ENCODE assay signal across 8 cellular contexts in genomic region chr17:45852535-45853297, GRCh38. TPM values are rescaled to one million over a fixed set of nuclear protein-coding genes. Genes with fewer than 3 reads are reported as not detected.
DNase-seq lines count a peak whose midpoint lies in the region; ATAC-seq and TF ChIP-seq lines count a peak whose summit lies in the region.

No MANE protein-coding gene starts in this region.

- no peaks in the 10 kb centered on the region for H3F3A ChIP-seq in Loucy (ENCODE audit: low read depth)

- TF ChIP-seq POLR2A in gastrocnemius medialis (IDR thresholded peaks at IDR 0.05) = no peak

- no peaks in the 10 kb centered on the region for H3K9me3 Mint-ChIP-seq in activated naive CD8-positive, alpha-beta T cell treated with anti-CD3 and anti-CD28 coated beads for 36 hours

- H4K20me1 ChIP-seq in Loucy (ENCODE audit: insufficient read depth, low read length, poor library complexity, severe bottlenecking) = no peaks in the 10 kb centered on the region

- H3K4me2 ChIP-seq in Loucy (ENCODE audit: low read depth, low read length, poor library complexity, severe bottlenecking) = no peak overlapping the region

- 0 out of 2 replicates have a peak overlapping the region, but pooled peaks have one; percentile 66 for H2AFZ ChIP-seq in Loucy (ENCODE audit: low read length)

- no peaks in the 10 kb centered on the region for H3K9me2 ChIP-seq in Loucy (replicated peaks; ENCODE audit: low read depth, low read length)

- H3K27ac ChIP-seq in SK-N-MC (no peak overlapping the region), left ventricle myocardium inferior (replicated peaks) (no peak overlapping the region), gastrocnemius medialis (no peak overlapping the region)

- intact Hi-C loops in left ventricle myocardium inferior (cut with micrococcal nuclease) (no loop called here), gastrocnemius medialis (cut with DNase I; ENCODE audit: low total_unique reads) (loop anchor here (1.0 kb wide), 1 partner anchor 212 kb away; no protein-coding TSS in a partner anchor)

- no peaks in the 10 kb centered on the region for H3K36me3 Mint-ChIP-seq in activated naive CD8-positive, alpha-beta T cell treated with anti-CD3 and anti-CD28 coated beads for 36 hours

- no peaks in the 10 kb centered on the region for H3K9me3 ChIP-seq in Loucy (ENCODE audit: insufficient read depth, low read depth, low read length)
- H3K9me3 ChIP-seq in SK-N-MC (ENCODE audit: low read depth, low read length) = no peaks in the 10 kb centered on the region
- H3K9me3 ChIP-seq in left ventricle myocardium inferior (replicated peaks) = no peaks in the 10 kb centered on the region
- H3K9me3 ChIP-seq in gastrocnemius medialis = no peaks in the 10 kb centered on the region

- H3K27ac Mint-ChIP-seq in activated naive CD8-positive, alpha-beta T cell treated with anti-CD3 and anti-CD28 coated beads for 36 hours = no peak overlapping the region

- H3K4me3 Mint-ChIP-seq in activated naive CD8-positive, alpha-beta T cell treated with anti-CD3 and anti-CD28 coated beads for 36 hours = no peak overlapping the region

- H3K27me3 ChIP-seq in Loucy (ENCODE audit: insufficient read depth, low read length, poor library complexity, severe bottlenecking) (no peaks in the 10 kb centered on the region), left ventricle myocardium inferior (ENCODE audit: low read depth) (peaks cover 60% of the 10 kb centered on the region), gastrocnemius medialis (no peaks in the 10 kb centered on the region)

- peaks cover 44% of the 10 kb centered on the region for H3K27me3 Mint-ChIP-seq in activated naive CD8-positive, alpha-beta T cell treated with anti-CD3 and anti-CD28 coated beads for 36 hours

- in situ Hi-C loops in gastrocnemius medialis (cut with MboI; ENCODE audit: low sequenced_read_pairs in 4 of 4) = no loop called here

- peak in 1 of 2 donors; percentile 24 for ATAC-seq in gastrocnemius medialis
- no peak for ATAC-seq in GM18858 (IDR thresholded peaks at IDR 0.05; ENCODE audit: unreplicated experiment)

- TF ChIP-seq CTCF in Loucy (conservative IDR thresholded peaks at IDR 0.05; ENCODE audit: low read length) (peak; percentile 94), left ventricle myocardium inferior (IDR thresholded peaks at IDR 0.05; ENCODE audit: borderline replicate concordance) (peak; percentile 89), gastrocnemius medialis (IDR thresholded peaks at IDR 0.05 in 4 of 5, conservative IDR thresholded peaks at IDR 0.05 in 1 of 5) (peak; percentile 63 to 92 (median 80))

- no peaks in the 10 kb centered on the region for H3K79me2 ChIP-seq in Loucy (ENCODE audit: insufficient read depth, low read length)

- H3K4me3 ChIP-seq in Loucy (ENCODE audit: low read length, poor library complexity, severe bottlenecking) (no peak overlapping the region), SK-N-MC (no peak overlapping the region), left ventricle myocardium inferior (no peak overlapping the region), gastrocnemius medialis (no peak overlapping the region)

- peak; percentile 33 for DNase-seq in DMS153 treated with DMSO at 0.1 percent for 48 hours (lab: John Stamatoyannopoulos, UW; ENCODE audit: unreplicated experiment)
- DNase-seq in SK-N-MC (ENCODE audit: low read depth, low spot score) = peak; percentile 47
- peak; percentile 48 for DNase-seq in activated naive CD8-positive, alpha-beta T cell treated with anti-CD3 and anti-CD28 coated beads for 36 hours
- DNase-seq in left ventricle myocardium inferior = no peak
- peak in 1 of 2 donors; percentile 31 for DNase-seq in gastrocnemius medialis
- DNase-seq in OCI-M2 (lab: John Stamatoyannopoulos, UW; ENCODE audit: unreplicated experiment) = no peak

- no peak overlapping the region for H3K9ac ChIP-seq in Loucy (ENCODE audit: low read depth, low read length, poor library complexity, severe bottlenecking)
- no peak overlapping the region for H3K9ac ChIP-seq in SK-N-MC (ENCODE audit: insufficient read length)

- H3K4me1 ChIP-seq in Loucy (ENCODE audit: insufficient read depth, low read length, poor library complexity, severe bottlenecking) (no peaks in the 10 kb centered on the region), left ventricle myocardium inferior (peaks cover 5% of the 10 kb centered on the region), gastrocnemius medialis (peaks cover 0 to 4% of the 10 kb centered on the region in 2 donors)

- H3K36me3 ChIP-seq in Loucy (ENCODE audit: insufficient read depth, low read length) = no peaks in the 10 kb centered on the region
- no peaks in the 10 kb centered on the region for H3K36me3 ChIP-seq in SK-N-MC (ENCODE audit: insufficient read depth, low read length)
- no peaks in the 10 kb centered on the region for H3K36me3 ChIP-seq in left ventricle myocardium inferior
- H3K36me3 ChIP-seq in gastrocnemius medialis = no peaks in the 10 kb centered on the region

- peaks cover 2% of the 10 kb centered on the region for H3K4me1 Mint-ChIP-seq in activated naive CD8-positive, alpha-beta T cell treated with anti-CD3 and anti-CD28 coated beads for 36 hours

RNA-seq across cellular contexts. Expression of gene SPPL2C, which starts 8.0 kb away (rescaled TPM):
- total RNA-seq in activated naive CD8-positive, alpha-beta T cell treated with anti-CD3 and anti-CD28 coated beads for 36 hours = not detected
- total RNA-seq in left ventricle myocardium inferior (not detected), gastrocnemius medialis (not detected)

RNA-seq across cellular contexts. Expression of gene MAPT, which starts 41.6 kb away (rescaled TPM):
- under 1 TPM; 0.68 to 0.88 TPM for total RNA-seq in activated naive CD8-positive, alpha-beta T cell treated with anti-CD3 and anti-CD28 coated beads for 36 hours
- total RNA-seq in left ventricle myocardium inferior (28.6 TPM), gastrocnemius medialis (100 to 1,000 TPM in 1 of 4 donors, 10 to 100 TPM in 3; 70.3 to 120 (median 82.8) TPM)

Comparison
In these comparisons a context has a peak if more than half of its experiments do, and no peak if none do; other contexts are left out.
1. DNase-seq: peak in DMS153 treated with DMSO at 0.1 percent for 48 hours (single experiment), SK-N-MC (single experiment) and activated naive CD8-positive, alpha-beta T cell treated with anti-CD3 and anti-CD28 coated beads for 36 hours (single experiment); none in left ventricle myocardium inferior (single experiment) and OCI-M2 (single experiment).
2. RNA of gene MAPT, which starts 41.6 kb away (total RNA-seq): 70.3 to 120 TPM in gastrocnemius medialis and 28.6 TPM in left ventricle myocardium inferior (single experiment); 0.68 to 0.88 TPM in activated naive CD8-positive, alpha-beta T cell treated with anti-CD3 and anti-CD28 coated beads for 36 hours; every median in the first group is over 10 times any median in the second.
3. Peak in every context shown above with its lines, with median percentiles within 50 percentile points of each other: CTCF ChIP-seq.